Comparison of ENCODE assay signal across 8 cellular contexts in genomic region chr2:30115141-30115980, GRCh38. TPM values are rescaled to one million over a fixed set of nuclear protein-coding genes. Genes with fewer than 3 reads are reported as not detected.
A peak's percentile ranks its signal among the peaks of the same experiment; 100 is the strongest.
DNase-seq lines count a peak whose midpoint lies in the region; ATAC-seq lines count a peak whose summit lies in the region.

No MANE protein-coding gene starts in this region.

- H3K36me3 ChIP-seq in CD8-positive, alpha-beta memory T cell (ENCODE audit: insufficient read depth, low read length): no peaks in the 10 kb centered on the region
- no peaks in the 10 kb centered on the region for H3K36me3 ChIP-seq in effector memory CD4-positive, alpha-beta T cell (ENCODE audit: control insufficient read depth, insufficient read depth, low read length)

- DNase-seq in CD8-positive, alpha-beta memory T cell: peak; percentile 31 to 67 (median 38)
- peak; percentile 83 for DNase-seq in HCEC 1CT
- peak; percentile 13 for DNase-seq in NCI-H510A (lab: John Stamatoyannopoulos, UW)
- peak; percentile 79 to 82 for DNase-seq in activated CD4-positive, alpha-beta T cell treated with anti-CD3 and anti-CD28 coated beads, Interleukin-2, amount 50 U/mL, for 48 hours
- peak; percentile 11 to 39 (median 22) for DNase-seq in effector memory CD4-positive, alpha-beta T cell
- DNase-seq in lung microvascular endothelial cell (ENCODE audit: low read depth in 2 of 2): peak; percentile 78 to 82
- DNase-seq in stimulated activated CD8-positive, alpha-beta memory T cell treated with anti-CD3 and anti-CD28 coated beads, Interleukin-15, amount 100 ng/mL, for 1 hour (ENCODE audit: low read depth): peak; percentile 45

- H3K36me3 Mint-ChIP-seq in CD8-positive, alpha-beta memory T cell: peaks cover 0 to 3% (median 0%) of the 10 kb centered on the region in 3 donors

- H3K9me3 Mint-ChIP-seq in CD8-positive, alpha-beta memory T cell: no peaks in the 10 kb centered on the region

- CTCF ChIA-PET in CD8-positive, alpha-beta memory T cell (lab: Charles Lee): interaction anchor here (0.6 to 2.2 kb wide), 9 partner anchors 9 to 596 kb away, joined by 3 to 9 read pairs (median 6); partner anchors contain the start of gene YPEL5

- peaks cover 4 to 5% (median 4%) of the 10 kb centered on the region in 3 donors for H3K4me1 Mint-ChIP-seq in CD8-positive, alpha-beta memory T cell

- H3K27me3 Mint-ChIP-seq in CD8-positive, alpha-beta memory T cell: peaks cover 7 to 21% of the 10 kb centered on the region in 2 donors

- no peak for ATAC-seq in HG03469 (IDR thresholded peaks at IDR 0.05; ENCODE audit: unreplicated experiment)

- no peaks in the 10 kb centered on the region for H3K27me3 ChIP-seq in CD8-positive, alpha-beta memory T cell (ENCODE audit: insufficient read depth, low read length, poor library complexity, severe bottlenecking)
- no peaks in the 10 kb centered on the region for H3K27me3 ChIP-seq in effector memory CD4-positive, alpha-beta T cell (replicated peaks; ENCODE audit: control insufficient read depth, insufficient read depth, low read length, poor library complexity, severe bottlenecking)

- H3K4me1 ChIP-seq in CD8-positive, alpha-beta memory T cell (ENCODE audit: insufficient read depth, low read length): no peaks in the 10 kb centered on the region
- H3K4me1 ChIP-seq in effector memory CD4-positive, alpha-beta T cell (ENCODE audit: control insufficient read depth, insufficient read depth, low read length, poor library complexity, severe bottlenecking): no peaks in the 10 kb centered on the region

- H3K27ac ChIP-seq in CD8-positive, alpha-beta memory T cell (ENCODE audit: low read depth, low read length): no peak overlapping the region
- H3K27ac ChIP-seq in effector memory CD4-positive, alpha-beta T cell (ENCODE audit: insufficient read depth, low read length, poor library complexity, severe bottlenecking): no peak overlapping the region

- H3K9me3 ChIP-seq in CD8-positive, alpha-beta memory T cell (ENCODE audit: low read length): no peaks in the 10 kb centered on the region
- no peaks in the 10 kb centered on the region for H3K9me3 ChIP-seq in effector memory CD4-positive, alpha-beta T cell (ENCODE audit: control insufficient read depth, low read length)

- POLR2A ChIA-PET in CD8-positive, alpha-beta memory T cell (lab: Charles Lee): no interaction called here

- H3K4me3 ChIP-seq in CD8-positive, alpha-beta memory T cell (ENCODE audit: low read length): no peak overlapping the region
- no peak overlapping the region for H3K4me3 ChIP-seq in effector memory CD4-positive, alpha-beta T cell (ENCODE audit: insufficient read depth, low read depth, low read length, poor library complexity, severe bottlenecking)

- H3K27ac Mint-ChIP-seq in CD8-positive, alpha-beta memory T cell: peak overlapping the region in 5 of 8 donors; percentile 7 to 64 (median 18)

- peak overlapping the region in 1 of 7 donors; percentile 1 for H3K4me3 Mint-ChIP-seq in CD8-positive, alpha-beta memory T cell

RNA-seq across cellular contexts. Expression of gene YPEL5, which starts 31.4 kb away (rescaled TPM):
- total RNA-seq in CD8-positive, alpha-beta memory T cell: 10 to 100 TPM; 35.7 to 38.3 TPM
- polyA plus RNA-seq in CD8-positive, alpha-beta memory T cell: 119 TPM
- total RNA-seq in lung microvascular endothelial cell: 83.0 and 101 TPM in 2 replicates

Comparison
In these comparisons a context has a peak if more than half of its experiments do, and no peak if none do; other contexts are left out.
1. DNase-seq: peak in every context shown above with its lines; median percentile 83 in HCEC 1CT; 80 in activated CD4-positive, alpha-beta T cell treated with anti-CD3 and anti-CD28 coated beads, Interleukin-2, amount 50 U/mL, for 48 hours; 80 in lung microvascular endothelial cell; 45 in stimulated activated CD8-positive, alpha-beta memory T cell treated with anti-CD3 and anti-CD28 coated beads, Interleukin-15, amount 100 ng/mL, for 1 hour; 38 in CD8-positive, alpha-beta memory T cell; 22 in effector memory CD4-positive, alpha-beta T cell; 13 in NCI-H510A.